ENCODE assay signal across 8 cellular contexts in genomic region chr16:29975134-29975538, GRCh38. TPM values are rescaled to one million over a fixed set of nuclear protein-coding genes. Genes with fewer than 3 reads are reported as not detected.
DNase-seq lines count a peak whose midpoint lies in the region; ATAC-seq lines count a peak whose summit lies in the region.

No MANE protein-coding gene starts in this region.

- peaks cover 34% of the 10 kb centered on the region for H3K36me3 ChIP-seq in HUES48 (ENCODE audit: control insufficient read depth, insufficient read depth, low read length)

- peaks cover 22% of the 10 kb centered on the region for H3K4me1 Mint-ChIP-seq in activated T-helper 17 cell treated with anti-CD3 and anti-CD28 coated beads, Interleukin-2, amount 50 U/mL, for 72 hours
- peaks cover 43% of the 10 kb centered on the region for H3K4me1 Mint-ChIP-seq in stimulated activated naive CD8-positive, alpha-beta T cell treated with anti-CD3 and anti-CD28 coated beads, Interleukin-15, amount 100 ng/mL, for 72 hours

- no peak for DNase-seq in stimulated activated naive CD8-positive, alpha-beta T cell treated with anti-CD3 and anti-CD28 coated beads, Interleukin-15, amount 100 ng/mL, for 72 hours
- DNase-seq in NCI-H524 (lab: John Stamatoyannopoulos, UW), result no peak
- no peak for DNase-seq in activated CD4-positive, alpha-beta T cell treated with anti-CD3 and anti-CD28 coated beads, Interleukin-2, amount 50 U/mL, for 1 hour

- ATAC-seq in activated T-helper 17 cell treated with anti-CD3 and anti-CD28 coated beads, Interleukin-2, amount 50 U/mL, for 72 hours (replicated peaks), result no peak
- ATAC-seq in stimulated activated naive CD8-positive, alpha-beta T cell treated with anti-CD3 and anti-CD28 coated beads, Interleukin-15, amount 100 ng/mL, for 72 hours, result no peak
- ATAC-seq in HG02588 (IDR thresholded peaks at IDR 0.05; ENCODE audit: unreplicated experiment) (no peak), HG02970 (IDR thresholded peaks at IDR 0.05; ENCODE audit: low FRiP score, unreplicated experiment) (no peak)

- H3K27me3 Mint-ChIP-seq in activated T-helper 17 cell treated with anti-CD3 and anti-CD28 coated beads, Interleukin-2, amount 50 U/mL, for 72 hours, result no peaks in the 10 kb centered on the region
- H3K27me3 Mint-ChIP-seq in stimulated activated naive CD8-positive, alpha-beta T cell treated with anti-CD3 and anti-CD28 coated beads, Interleukin-15, amount 100 ng/mL, for 72 hours, result no peaks in the 10 kb centered on the region

- peaks cover 11% of the 10 kb centered on the region for H3K27me3 ChIP-seq in HUES48 (ENCODE audit: control insufficient read depth, insufficient read depth, low read length)

- peak overlapping the region; percentile 93 for H3K27ac Mint-ChIP-seq in activated T-helper 17 cell treated with anti-CD3 and anti-CD28 coated beads, Interleukin-2, amount 50 U/mL, for 72 hours
- H3K27ac Mint-ChIP-seq in stimulated activated naive CD8-positive, alpha-beta T cell treated with anti-CD3 and anti-CD28 coated beads, Interleukin-15, amount 100 ng/mL, for 72 hours, result peak overlapping the region; percentile 23 to 93

- H3K4me3 Mint-ChIP-seq in activated T-helper 17 cell treated with anti-CD3 and anti-CD28 coated beads, Interleukin-2, amount 50 U/mL, for 72 hours, result peak overlapping the region; percentile 95
- H3K4me3 Mint-ChIP-seq in stimulated activated naive CD8-positive, alpha-beta T cell treated with anti-CD3 and anti-CD28 coated beads, Interleukin-15, amount 100 ng/mL, for 72 hours, result peak overlapping the region; percentile 95 to 99

- H3K9me3 ChIP-seq in HUES48 (ENCODE audit: control insufficient read depth, insufficient read depth, low read length) (peaks cover 9% of the 10 kb centered on the region), iPS-18c (ENCODE audit: control insufficient read depth, insufficient read depth, low read length) (peaks cover 4% of the 10 kb centered on the region)

- H3K9me3 Mint-ChIP-seq in activated T-helper 17 cell treated with anti-CD3 and anti-CD28 coated beads, Interleukin-2, amount 50 U/mL, for 72 hours, result no peaks in the 10 kb centered on the region
- peaks cover 8 to 9% of the 10 kb centered on the region in 2 donors for H3K9me3 Mint-ChIP-seq in stimulated activated naive CD8-positive, alpha-beta T cell treated with anti-CD3 and anti-CD28 coated beads, Interleukin-15, amount 100 ng/mL, for 72 hours

- peaks cover 45% of the 10 kb centered on the region for H3K36me3 Mint-ChIP-seq in activated T-helper 17 cell treated with anti-CD3 and anti-CD28 coated beads, Interleukin-2, amount 50 U/mL, for 72 hours (ENCODE audit: low read depth)

- H3K4me3 ChIP-seq in HUES48 (ENCODE audit: low read depth, low read length) (peak overlapping the region; percentile 90), iPS-18c (ENCODE audit: insufficient read depth, low read depth, low read length) (peak overlapping the region; percentile 88)

- H3K4me1 ChIP-seq in HUES48 (ENCODE audit: control insufficient read depth, insufficient read depth, low read length), result peaks cover 23% of the 10 kb centered on the region

- no peak overlapping the region for H3K9ac ChIP-seq in HUES48 (ENCODE audit: low read depth, low read length)

- no peak overlapping the region for H3K27ac ChIP-seq in HUES48 (ENCODE audit: low read depth, low read length)

RNA-seq across cellular contexts. Expression of gene TAOK2, which starts 1.5 kb away (rescaled TPM):
- 10 to 100 TPM; 34.9 to 44.0 TPM for total RNA-seq in activated T-helper 17 cell treated with anti-CD3 and anti-CD28 coated beads, Interleukin-2, amount 50 U/mL, for 72 hours

RNA-seq across cellular contexts. Expression of gene TMEM219, which starts 13.3 kb away (rescaled TPM):
- total RNA-seq in activated T-helper 17 cell treated with anti-CD3 and anti-CD28 coated beads, Interleukin-2, amount 50 U/mL, for 72 hours, result 10 to 100 TPM; 55.2 to 70.8 TPM

RNA-seq across cellular contexts. Expression of gene HIRIP3, which starts 20.3 kb away (rescaled TPM):
- 10 to 100 TPM; 23.9 to 34.1 TPM for total RNA-seq in activated T-helper 17 cell treated with anti-CD3 and anti-CD28 coated beads, Interleukin-2, amount 50 U/mL, for 72 hours

RNA-seq across cellular contexts. Expression of gene INO80E, which starts 20.9 kb away (rescaled TPM):
- total RNA-seq in activated T-helper 17 cell treated with anti-CD3 and anti-CD28 coated beads, Interleukin-2, amount 50 U/mL, for 72 hours, result 100 to 1,000 TPM in 1 of 2 donors, 10 to 100 TPM in 1; 77.9 to 116 TPM

RNA-seq across cellular contexts. Expression of gene DOC2A, which starts 35.7 kb away (rescaled TPM):
- total RNA-seq in activated T-helper 17 cell treated with anti-CD3 and anti-CD28 coated beads, Interleukin-2, amount 50 U/mL, for 72 hours, result 1 to 10 TPM in 1 of 2 donors, under 1 TPM in 1; 0.19 to 1.0 TPM
